Comparison of ENCODE assay signal across 19 cellular contexts in the genomic region with DNA sequence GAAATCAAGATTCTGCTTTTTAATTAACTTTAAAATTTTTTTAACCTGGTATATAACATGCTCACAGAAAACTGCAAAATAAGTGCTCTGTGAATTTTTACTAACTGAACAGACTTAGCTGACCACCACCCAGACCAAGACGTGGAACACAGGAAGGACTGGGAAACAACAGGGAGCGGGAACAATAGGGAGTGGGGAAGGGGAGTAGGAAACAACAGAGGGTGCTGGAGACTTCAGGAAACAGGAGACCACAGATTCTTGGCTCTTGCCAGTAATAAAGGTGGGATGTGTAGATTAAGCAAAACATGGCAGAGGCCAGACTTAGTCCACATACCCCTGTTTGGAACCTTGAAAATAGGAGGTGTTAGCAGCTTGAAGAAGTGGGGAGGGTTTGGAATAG. TPM values are rescaled to one million over a fixed set of nuclear protein-coding genes. Genes with fewer than 3 reads are reported as not detected.
DNase-seq lines count a peak whose midpoint lies in the region; ATAC-seq and TF ChIP-seq lines count a peak whose summit lies in the region.
"Had no signal": no experiment of that assay in that cellular context is flagged by ENCODE, and none has a peak within 500 bp of the region (broad histone marks: within the 10 kb centered on the region; RNA-seq: fewer than 3 reads in every experiment).

No MANE protein-coding gene starts in this region.

- POLR2A ChIA-PET in naive thymus-derived CD8-positive, alpha-beta T cell (lab: Charles Lee): no interaction called here

- H3K4me3 Mint-ChIP-seq in endothelial cell (ENCODE audit: unreplicated experiment) (no peak overlapping the region), nephron (no peak overlapping the region)
- no peak overlapping the region for H3K4me3 Mint-ChIP-seq in naive thymus-derived CD8-positive, alpha-beta T cell
- H3K4me3 Mint-ChIP-seq: B cell; CD4-positive, alpha-beta T cell; CD8-positive, alpha-beta T cell had no signal

- ATAC-seq in naive thymus-derived CD8-positive, alpha-beta T cell: no peak
- ATAC-seq: A549; CD8-positive, alpha-beta T cell had no signal

- TF ChIP-seq CTCF in endothelial cell (IDR thresholded peaks at IDR 0.05; ENCODE audit: unreplicated experiment) (no peak), nephron (IDR thresholded peaks at IDR 0.05; ENCODE audit: unreplicated experiment in 3 of 3) (no peak)

- H3K4me1 Mint-ChIP-seq in endothelial cell (ENCODE audit: unreplicated experiment): peaks cover 34% of the 10 kb centered on the region
- H3K4me1 Mint-ChIP-seq in nephron: peaks cover 43% of the 10 kb centered on the region
- peaks cover 0 to 10% (median 0%) of the 10 kb centered on the region in 4 donors for H3K4me1 Mint-ChIP-seq in naive thymus-derived CD8-positive, alpha-beta T cell

- peak overlapping the region; percentile 95 for H3K27ac Mint-ChIP-seq in endothelial cell (ENCODE audit: unreplicated experiment)
- peak overlapping the region; percentile 16 to 38 (median 21) for H3K27ac Mint-ChIP-seq in nephron
- H3K27ac Mint-ChIP-seq in naive thymus-derived CD8-positive, alpha-beta T cell: no peak overlapping the region
- H3K27ac Mint-ChIP-seq: B cell; CD4-positive, alpha-beta T cell; CD8-positive, alpha-beta T cell had no signal

- H3K36me3 Mint-ChIP-seq in endothelial cell (ENCODE audit: low read depth, unreplicated experiment): peaks cover 17% of the 10 kb centered on the region
- peaks cover 9% of the 10 kb centered on the region for H3K36me3 Mint-ChIP-seq in nephron (ENCODE audit: low read depth)
- no peaks in the 10 kb centered on the region for H3K36me3 Mint-ChIP-seq in naive thymus-derived CD8-positive, alpha-beta T cell
- H3K36me3 Mint-ChIP-seq: CD8-positive, alpha-beta T cell had no signal

- H3K9me3 Mint-ChIP-seq in endothelial cell (ENCODE audit: unreplicated experiment): no peaks in the 10 kb centered on the region
- H3K9me3 Mint-ChIP-seq in nephron: no peaks in the 10 kb centered on the region
- no peaks in the 10 kb centered on the region for H3K9me3 Mint-ChIP-seq in naive thymus-derived CD8-positive, alpha-beta T cell
- H3K9me3 Mint-ChIP-seq: CD4-positive, alpha-beta T cell; CD8-positive, alpha-beta T cell had no signal

- no peak overlapping the region for H3K27ac ChIP-seq in caudate nucleus (ENCODE audit: low read depth, low read length)
- H3K27ac ChIP-seq: 22Rv1; A549; BLaER1 treated with 17β-estradiol and CSF1 and Interleukin-3, amounts not matched to agents 10 nM and 100 nM; C4-2B had no signal

- DNase-seq in dermis blood vessel endothelial cell (peak; percentile 53), endothelial cell (ENCODE audit: low spot score) (no peak), OCI-M1 (lab: John Stamatoyannopoulos, UW) (no peak), caudate nucleus (lab: John Stamatoyannopoulos, UW) (no peak)
- no peak for DNase-seq in naive thymus-derived CD8-positive, alpha-beta T cell
- DNase-seq: AML-193; Caco-2; Calu3; CD4-positive, alpha-beta T cell; CD8-positive, alpha-beta T cell; DMS79 treated with DMSO at 0.1 percent for 48 hours; GF-D8 had no signal

- H3K27me3 Mint-ChIP-seq in endothelial cell (ENCODE audit: unreplicated experiment) (peaks cover 2% of the 10 kb centered on the region), nephron (ENCODE audit: low read depth) (no peaks in the 10 kb centered on the region)
- peaks cover 0 to 12% (median 1%) of the 10 kb centered on the region in 5 donors for H3K27me3 Mint-ChIP-seq in naive thymus-derived CD8-positive, alpha-beta T cell
- H3K27me3 Mint-ChIP-seq: B cell had no signal

RNA-seq across cellular contexts. Expression of gene TMCC3, which starts 51.4 kb away (rescaled TPM):
- total RNA-seq in dermis blood vessel endothelial cell (27.8 and 34.5 TPM in 2 replicates), endothelial cell (ENCODE audit: unreplicated experiment) (48.1 TPM)
- total RNA-seq in naive thymus-derived CD8-positive, alpha-beta T cell: under 1 TPM; 0.18 to 0.71 TPM
- polyA plus RNA-seq in naive thymus-derived CD8-positive, alpha-beta T cell: 1 to 10 TPM in 1 of 3 donors, not detected in 2; 5.7 TPM
- polyA plus RNA-seq: BJ had no signal

Comparison
In these comparisons a context has a peak if more than half of its experiments do, and no peak if none do; other contexts are left out.
1. H3K27ac Mint-ChIP-seq: peak in endothelial cell (single experiment) and nephron (3 of 3); none in naive thymus-derived CD8-positive, alpha-beta T cell (0 of 10).
2. RNA of gene TMCC3, which starts 51.4 kb away (total RNA-seq): 48.1 TPM in endothelial cell (single experiment) and 27.8 to 34.5 TPM in dermis blood vessel endothelial cell; 0.18 to 0.71 TPM in naive thymus-derived CD8-positive, alpha-beta T cell; every median in the first group is over 10 times any median in the second.